In the genomic region with DNA sequence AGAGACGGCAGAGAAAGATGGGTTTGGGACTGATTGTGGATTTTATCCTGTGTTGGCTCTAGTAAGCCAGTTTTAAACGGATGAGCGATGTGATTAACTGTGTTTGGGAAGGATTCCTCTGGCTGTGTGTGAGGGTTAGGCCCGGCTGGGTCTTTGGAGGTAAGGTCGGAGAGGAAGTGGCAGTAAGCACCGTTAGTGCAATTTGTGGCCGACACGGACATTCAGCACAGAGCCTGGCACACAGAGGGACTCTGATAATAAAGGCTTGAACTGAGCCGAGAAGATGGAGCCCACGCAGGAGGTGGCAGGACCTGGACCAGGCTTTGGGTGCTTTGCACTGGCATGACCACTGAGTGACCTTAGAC, we compare ENCODE assay signal across 8 cellular contexts. TPM values are rescaled to one million over a fixed set of nuclear protein-coding genes. Genes with fewer than 3 reads are reported as not detected.
DNase-seq lines count a peak whose midpoint lies in the region; TF ChIP-seq lines count a peak whose summit lies in the region.

No MANE protein-coding gene starts in this region.

- no peaks in the 10 kb centered on the region for H3K27me3 ChIP-seq in adipocyte (replicated peaks; ENCODE audit: control insufficient read depth, insufficient read depth, low read length)
- H3K27me3 ChIP-seq in liver (ENCODE audit: control insufficient read depth in 4 of 4, insufficient read depth in 4 of 4, low read length in 3 of 4): no peaks in the 10 kb centered on the region
- H3K27me3 ChIP-seq in tibial nerve: no peaks in the 10 kb centered on the region

- intact Hi-C loops in activated naive CD4-positive, alpha-beta T cell treated with anti-CD3 and anti-CD28 coated beads for 36 hours (cut with micrococcal nuclease): loop anchor here (5.0 kb wide), 2 partner anchors 86 to 389 kb away; a partner anchor contains a TSS

- TF ChIP-seq POLR2A in tibial nerve (IDR thresholded peaks at IDR 0.05): no peak

- H3K4me1 Mint-ChIP-seq in activated naive CD4-positive, alpha-beta T cell treated with anti-CD3 and anti-CD28 coated beads for 36 hours (ENCODE audit: low read depth): peaks cover 36% of the 10 kb centered on the region

- H3K27ac ChIP-seq in liver (ENCODE audit: low read depth in 1 of 2, low read length in 2 of 2) (peak overlapping the region; percentile 93 to 99), tibial nerve (peak overlapping the region in 3 of 4 donors; percentile 96 to 98 (median 97))

- WGBS in liver: 23% methylated on average over 10 of the region's 10 CpGs
- WGBS in tibial nerve, 2 donors: 29 to 39% methylated on average over 10 of the region's 10 CpGs

- DNase-seq in activated naive CD4-positive, alpha-beta T cell treated with anti-CD3 and anti-CD28 coated beads for 36 hours: no peak
- no peak for DNase-seq in activated naive CD4-positive, alpha-beta T cell treated with Interleukin-2 at 50 U/mL for 16 hours
- no peak for DNase-seq in adipocyte (ENCODE audit: low read depth)
- no peak for DNase-seq in tibial nerve (ENCODE audit: low spot score in 2 of 2)
- DNase-seq in mucosa of gallbladder (ENCODE audit: low spot score): no peak
- DNase-seq in foreskin melanocyte: no peak
- DNase-seq in NK-92 (lab: John Stamatoyannopoulos, UW; ENCODE audit: unreplicated experiment): no peak

- peak overlapping the region; percentile 91 for H3K4me3 ChIP-seq in adipocyte (ENCODE audit: low read length)
- peak overlapping the region; percentile 77 to 93 (median 83) for H3K4me3 ChIP-seq in liver (ENCODE audit: low read depth in 1 of 3, low read length in 3 of 3)
- H3K4me3 ChIP-seq in tibial nerve: peak overlapping the region; percentile 79 to 96 (median 90)

- TF ChIP-seq EP300 in tibial nerve (IDR thresholded peaks at IDR 0.05): no peak

- peaks cover 3% of the 10 kb centered on the region for H3K36me3 Mint-ChIP-seq in activated naive CD4-positive, alpha-beta T cell treated with anti-CD3 and anti-CD28 coated beads for 36 hours (ENCODE audit: low read depth)

- TF ChIP-seq CTCF in liver (IDR thresholded peaks at IDR 0.05; ENCODE audit: low read depth, low read length, missing input control): no peak
- no peak for TF ChIP-seq CTCF in tibial nerve (IDR thresholded peaks at IDR 0.05)

- H3K27me3 Mint-ChIP-seq in activated naive CD4-positive, alpha-beta T cell treated with anti-CD3 and anti-CD28 coated beads for 36 hours (ENCODE audit: low read depth): no peaks in the 10 kb centered on the region

- CTCF ChIA-PET in activated naive CD4-positive, alpha-beta T cell treated with anti-CD3 and anti-CD28 coated beads for 36 hours (lab: Charles Lee): interaction anchor here (1.3 to 1.4 kb wide), 2 partner anchors 167 to 190 kb away, joined by 3 read pairs; no protein-coding TSS in a partner anchor

- H3K4me1 ChIP-seq in adipocyte (ENCODE audit: control insufficient read depth, insufficient read depth, low read length) (peaks cover 46% of the 10 kb centered on the region), liver (ENCODE audit: control insufficient read depth in 4 of 4, insufficient read depth in 4 of 4, low read length in 3 of 4) (peaks cover 13 to 42% (median 31%) of the 10 kb centered on the region in 4 donors), tibial nerve (peaks cover 0 to 53% (median 25%) of the 10 kb centered on the region in 4 donors)

- peak overlapping the region; percentile 88 for H3K27ac Mint-ChIP-seq in activated naive CD4-positive, alpha-beta T cell treated with anti-CD3 and anti-CD28 coated beads for 36 hours

- H3K9me3 ChIP-seq in adipocyte (ENCODE audit: control insufficient read depth, low read length) (no peaks in the 10 kb centered on the region), liver (ENCODE audit: control insufficient read depth in 4 of 4, low read length in 3 of 4) (no peaks in the 10 kb centered on the region), tibial nerve (no peaks in the 10 kb centered on the region)

- H3K9me3 Mint-ChIP-seq in activated naive CD4-positive, alpha-beta T cell treated with anti-CD3 and anti-CD28 coated beads for 36 hours: no peaks in the 10 kb centered on the region

- peaks cover 6% of the 10 kb centered on the region for H3K36me3 ChIP-seq in adipocyte (ENCODE audit: control insufficient read depth, insufficient read depth, low read length, severe bottlenecking)
- peaks cover 0 to 6% (median under 1%) of the 10 kb centered on the region in 4 donors for H3K36me3 ChIP-seq in liver (ENCODE audit: control insufficient read depth in 4 of 4, insufficient read depth in 3 of 4, low read depth in 1 of 4, low read length in 3 of 4)
- peaks cover 0 to 34% (median 2%) of the 10 kb centered on the region in 3 donors for H3K36me3 ChIP-seq in tibial nerve

- peak overlapping the region; percentile 97 for H3K9ac ChIP-seq in adipocyte (ENCODE audit: low read length)
- H3K9ac ChIP-seq in liver (ENCODE audit: low read depth in 1 of 2, low read length in 2 of 2): peak overlapping the region; percentile 66 to 93

- H3K4me3 Mint-ChIP-seq in activated naive CD4-positive, alpha-beta T cell treated with anti-CD3 and anti-CD28 coated beads for 36 hours: peak overlapping the region; percentile 86

- no peak for TF ChIP-seq RAD21 in liver (IDR thresholded peaks at IDR 0.05)

TF ChIP-seq in liver, 16 proteins besides CTCF, POLR2A, EP300 and RAD21 (continues in another document):
- no peak for TF ChIP-seq FOXA1 (IDR thresholded peaks at IDR 0.05)
- TF ChIP-seq, protein P1, sequence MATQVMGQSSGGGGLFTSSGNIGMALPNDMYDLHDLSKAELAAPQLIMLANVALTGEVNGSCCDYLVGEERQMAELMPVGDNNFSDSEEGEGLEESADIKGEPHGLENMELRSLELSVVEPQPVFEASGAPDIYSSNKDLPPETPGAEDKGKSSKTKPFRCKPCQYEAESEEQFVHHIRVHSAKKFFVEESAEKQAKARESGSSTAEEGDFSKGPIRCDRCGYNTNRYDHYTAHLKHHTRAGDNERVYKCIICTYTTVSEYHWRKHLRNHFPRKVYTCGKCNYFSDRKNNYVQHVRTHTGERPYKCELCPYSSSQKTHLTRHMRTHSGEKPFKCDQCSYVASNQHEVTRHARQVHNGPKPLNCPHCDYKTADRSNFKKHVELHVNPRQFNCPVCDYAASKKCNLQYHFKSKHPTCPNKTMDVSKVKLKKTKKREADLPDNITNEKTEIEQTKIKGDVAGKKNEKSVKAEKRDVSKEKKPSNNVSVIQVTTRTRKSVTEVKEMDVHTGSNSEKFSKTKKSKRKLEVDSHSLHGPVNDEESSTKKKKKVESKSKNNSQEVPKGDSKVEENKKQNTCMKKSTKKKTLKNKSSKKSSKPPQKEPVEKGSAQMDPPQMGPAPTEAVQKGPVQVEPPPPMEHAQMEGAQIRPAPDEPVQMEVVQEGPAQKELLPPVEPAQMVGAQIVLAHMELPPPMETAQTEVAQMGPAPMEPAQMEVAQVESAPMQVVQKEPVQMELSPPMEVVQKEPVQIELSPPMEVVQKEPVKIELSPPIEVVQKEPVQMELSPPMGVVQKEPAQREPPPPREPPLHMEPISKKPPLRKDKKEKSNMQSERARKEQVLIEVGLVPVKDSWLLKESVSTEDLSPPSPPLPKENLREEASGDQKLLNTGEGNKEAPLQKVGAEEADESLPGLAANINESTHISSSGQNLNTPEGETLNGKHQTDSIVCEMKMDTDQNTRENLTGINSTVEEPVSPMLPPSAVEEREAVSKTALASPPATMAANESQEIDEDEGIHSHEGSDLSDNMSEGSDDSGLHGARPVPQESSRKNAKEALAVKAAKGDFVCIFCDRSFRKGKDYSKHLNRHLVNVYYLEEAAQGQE (IDR thresholded peaks at IDR 0.05): no peak
- TF ChIP-seq FOXA2 (IDR thresholded peaks at IDR 0.05): no peak
- no peak for TF ChIP-seq JUND (IDR thresholded peaks at IDR 0.05)
- TF ChIP-seq, protein P2, sequence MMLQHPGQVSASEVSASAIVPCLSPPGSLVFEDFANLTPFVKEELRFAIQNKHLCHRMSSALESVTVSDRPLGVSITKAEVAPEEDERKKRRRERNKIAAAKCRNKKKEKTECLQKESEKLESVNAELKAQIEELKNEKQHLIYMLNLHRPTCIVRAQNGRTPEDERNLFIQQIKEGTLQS (IDR thresholded peaks at IDR 0.05): no peak
- TF ChIP-seq HNF4A (conservative IDR thresholded peaks at IDR 0.05): no peak
- TF ChIP-seq TAF1 (conservative IDR thresholded peaks at IDR 0.05): no peak
- TF ChIP-seq NR2F2 (IDR thresholded peaks at IDR 0.05): no peak
- TF ChIP-seq SP1 (IDR thresholded peaks at IDR 0.05): no peak
- no peak for TF ChIP-seq YY1 (IDR thresholded peaks at IDR 0.05)
- TF ChIP-seq RXRA (IDR thresholded peaks at IDR 0.05): no peak
- no peak for TF ChIP-seq HNF4G (IDR thresholded peaks at IDR 0.05)
- no peak for TF ChIP-seq EGR1 (IDR thresholded peaks at IDR 0.05; ENCODE audit: low read depth in 2 of 2)

RNA-seq across cellular contexts. Expression of a gene that starts 1.3 kb away (rescaled TPM):
- 10 to 100 TPM; 22.2 to 23.5 TPM for total RNA-seq in activated naive CD4-positive, alpha-beta T cell treated with anti-CD3 and anti-CD28 coated beads for 36 hours
- 10 to 100 TPM; 22.5 to 48.4 TPM for total RNA-seq in liver
- 10 to 100 TPM; 33.4 to 47.1 TPM for polyA plus RNA-seq in liver
- total RNA-seq in tibial nerve: 10 to 100 TPM; 65.7 to 99.4 (median 77.2) TPM
- total RNA-seq in mucosa of gallbladder: 77.1 TPM

RNA-seq across cellular contexts. Expression of a gene that starts 21.1 kb away (rescaled TPM):
- 10 to 100 TPM; 27.8 to 28.6 TPM for total RNA-seq in activated naive CD4-positive, alpha-beta T cell treated with anti-CD3 and anti-CD28 coated beads for 36 hours
- 10 to 100 TPM in 1 of 2 donors, 1 to 10 TPM in 1; 7.8 to 10.1 TPM for total RNA-seq in liver
- 10 to 100 TPM in 1 of 2 donors, 1 to 10 TPM in 1; 4.3 to 16.1 TPM for polyA plus RNA-seq in liver
- 10 to 100 TPM; 17.6 to 54.0 (median 36.8) TPM for total RNA-seq in tibial nerve
- 69.7 TPM for total RNA-seq in mucosa of gallbladder

RNA-seq across cellular contexts. Expression of a gene that starts 38.2 kb away (rescaled TPM):
- 1 to 10 TPM; 8.4 to 9.1 TPM for total RNA-seq in activated naive CD4-positive, alpha-beta T cell treated with anti-CD3 and anti-CD28 coated beads for 36 hours
- total RNA-seq in liver (1 to 10 TPM in 1 of 2 donors, not detected in 1; 9.0 TPM), tibial nerve (not detected), mucosa of gallbladder (0.26 TPM)
- under 1 TPM; 0.18 to 0.56 TPM for polyA plus RNA-seq in liver

RNA-seq across cellular contexts. Expression of a gene that starts 54.4 kb away (rescaled TPM):
- 1 to 10 TPM; 2.8 to 3.1 TPM for total RNA-seq in activated naive CD4-positive, alpha-beta T cell treated with anti-CD3 and anti-CD28 coated beads for 36 hours
- total RNA-seq in liver (1 to 10 TPM; 2.0 to 9.0 TPM), tibial nerve (1 to 10 TPM; 5.4 to 8.7 (median 7.5) TPM), mucosa of gallbladder (39.7 TPM)
- 1 to 10 TPM; 1.5 to 1.6 TPM for polyA plus RNA-seq in liver
